ENCODE assay signal across 20 cellular contexts in genomic region chr1:202638019-202638887, GRCh38.
DNase-seq lines count a peak whose midpoint lies in the region; ATAC-seq and TF ChIP-seq lines count a peak whose summit lies in the region.
"Had no signal": no experiment of that assay in that cellular context is flagged by ENCODE, and none has a peak within 500 bp of the region (broad histone marks: within the 10 kb centered on the region; RNA-seq: fewer than 3 reads in every experiment).

No MANE protein-coding gene starts in this region.

- intact Hi-C loops in left lung (cut with DNase I): no loop called here
- intact Hi-C loops in CD14-positive monocyte (cut with micrococcal nuclease): no loop called here

- ATAC-seq in left lung (peak; percentile 82), HG02678 (IDR thresholded peaks at IDR 0.05; ENCODE audit: unreplicated experiment) (no peak), GM21717 (IDR thresholded peaks at IDR 0.05; ENCODE audit: unreplicated experiment) (no peak)
- ATAC-seq: CD8-positive, alpha-beta T cell had no signal

- H3K27me3 ChIP-seq in HUES64 (ENCODE audit: insufficient read depth, low read length) (peaks cover 24% of the 10 kb centered on the region), left lung (peaks cover 16 to 100% of the 10 kb centered on the region in 2 donors)

- H3K4me1 ChIP-seq in HUES64 (ENCODE audit: insufficient read depth, low read length) (peaks cover 17% of the 10 kb centered on the region), left lung (peaks cover 0 to 10% of the 10 kb centered on the region in 2 donors)

- no peak for TF ChIP-seq CTCF in left lung (IDR thresholded peaks at IDR 0.05)
- no peak for TF ChIP-seq CTCF in CD14-positive monocyte (IDR thresholded peaks at IDR 0.05)

- H3K9me3 Mint-ChIP-seq in CD14-positive monocyte: peaks cover 0 to 20% (median 3%) of the 10 kb centered on the region in 7 donors
- H3K9me3 Mint-ChIP-seq: activated T-helper 2 cell treated with anti-CD3 and anti-CD28 coated beads, Interferon-gamma antibody, Interleukin-2, Interleukin-4, amounts not matched to agents 10 μg/mL and 5 μg/mL and 100 μg/mL, durations not matched to agents 14 hours and 24 hours and 36 hours; CD8-positive, alpha-beta T cell; central memory CD8-positive, alpha-beta T cell had no signal

- peaks cover 0 to 2% of the 10 kb centered on the region in 2 donors for H3K36me3 Mint-ChIP-seq in CD14-positive monocyte
- H3K36me3 Mint-ChIP-seq: CD8-positive, alpha-beta T cell had no signal

- H3K9me3 ChIP-seq in HUES64 (ENCODE audit: insufficient read depth, low read depth, low read length) (no peaks in the 10 kb centered on the region), left lung (no peaks in the 10 kb centered on the region)
- H3K9me3 ChIP-seq: adrenal gland, heart left ventricle, MG63, suprapubic skin had no signal

- H3K27ac Mint-ChIP-seq in CD14-positive monocyte: no peak overlapping the region
- H3K27ac Mint-ChIP-seq: activated T-helper 2 cell treated with anti-CD3 and anti-CD28 coated beads, Interferon-gamma antibody, Interleukin-2, Interleukin-4, amounts not matched to agents 10 μg/mL and 5 μg/mL and 100 μg/mL, durations not matched to agents 14 hours and 24 hours and 36 hours; CD8-positive, alpha-beta T cell had no signal

- DNase-seq in COLO668 (lab: John Stamatoyannopoulos, UW; ENCODE audit: unreplicated experiment) (peak; percentile 25), NCI-H69 (lab: John Stamatoyannopoulos, UW) (peak; percentile 95), left lung (no peak), CD14-positive monocyte (ENCODE audit: low spot score) (no peak), NCI-H2081 (lab: John Stamatoyannopoulos, UW) (no peak)
- DNase-seq: activated CD4-positive, CD25-positive, alpha-beta regulatory T cell; adrenal gland; CD8-positive, alpha-beta T cell; effector memory CD4-positive, alpha-beta T cell; MG63; SIG-M5; stimulated activated CD4-positive, alpha-beta T cell treated with anti-CD3 and anti-CD28 coated beads, Interleukin-4, amount 100 ng/mL, for 24 hours; T-helper 2 cell had no signal

- H3K27ac ChIP-seq in HUES64 (ENCODE audit: low read depth, low read length) (peak overlapping the region; percentile 72), left lung (no peak overlapping the region)
- H3K27ac ChIP-seq: adrenal gland, heart left ventricle, suprapubic skin had no signal

- 0 out of 2 replicates have a peak overlapping the region, but pooled peaks have one; percentile 13 for H3K9ac ChIP-seq in HUES64 (ENCODE audit: low read depth, low read length)

- peaks cover 7% of the 10 kb centered on the region for H3K4me1 Mint-ChIP-seq in CD14-positive monocyte

- H3K27me3 Mint-ChIP-seq in CD14-positive monocyte (ENCODE audit: low read depth in 3 of 3): peaks cover 96 to 100% (median 96%) of the 10 kb centered on the region in 3 donors

- peak overlapping the region in 1 of 2 donors; percentile 61 for H3K4me3 Mint-ChIP-seq in CD14-positive monocyte
- H3K4me3 Mint-ChIP-seq: CD8-positive, alpha-beta T cell; central memory CD8-positive, alpha-beta T cell had no signal

- H3K36me3 ChIP-seq in HUES64 (ENCODE audit: insufficient read depth, low read length) (no peaks in the 10 kb centered on the region), left lung (no peaks in the 10 kb centered on the region)
- H3K36me3 ChIP-seq: adrenal gland, heart left ventricle, MG63, suprapubic skin had no signal

- 27% methylated on average over 11 of the region's 11 CpGs for WGBS in HUES64

- H3K4me3 ChIP-seq in HUES64 (ENCODE audit: low read length) (no peak overlapping the region), left lung (no peak overlapping the region)
- H3K4me3 ChIP-seq: adrenal gland, heart left ventricle, MG63, suprapubic skin had no signal

Comparison
In these comparisons a context has a peak if more than half of its experiments do, and no peak if none do; other contexts are left out.
1. DNase-seq: peak in COLO668 (single experiment) and NCI-H69 (single experiment); none in left lung (0 of 2), CD14-positive monocyte (single experiment) and NCI-H2081 (0 of 2).